14 cellular contexts compared by ENCODE assay signal in the genomic region with DNA sequence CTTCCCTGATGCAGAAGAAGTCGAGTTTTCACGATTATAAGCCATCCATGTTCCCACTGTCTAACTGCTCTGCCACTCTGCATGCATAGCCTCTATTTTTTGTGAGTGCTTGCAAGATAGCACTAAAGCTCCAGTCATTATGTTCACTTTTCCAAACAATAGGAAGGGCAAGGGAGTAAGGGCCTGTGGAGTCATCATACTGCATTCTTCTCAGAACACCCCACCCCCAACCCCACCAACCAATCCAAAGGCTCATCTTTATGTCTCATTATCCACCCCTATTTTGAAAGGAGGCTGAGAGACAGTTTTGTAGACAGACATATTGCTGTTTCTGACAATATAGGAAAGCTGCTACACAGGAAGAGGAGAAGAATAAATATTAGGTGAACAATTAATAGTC.
DNase-seq lines count a peak whose midpoint lies in the region; ATAC-seq and TF ChIP-seq lines count a peak whose summit lies in the region.
"Had no signal": no experiment of that assay in that cellular context is flagged by ENCODE, and none has a peak within 500 bp of the region (broad histone marks: within the 10 kb centered on the region; RNA-seq: fewer than 3 reads in every experiment).

No MANE protein-coding gene starts in this region.

- no peak for ATAC-seq in HG02885 (IDR thresholded peaks at IDR 0.05; ENCODE audit: poor library complexity, unreplicated experiment)

- H4K8ac ChIP-seq in mesendoderm (ENCODE audit: low read depth, low read length), result no peak overlapping the region

- no peak overlapping the region for H3K23ac ChIP-seq in mesendoderm (ENCODE audit: low read length)

- no peak overlapping the region for H3K4me3 ChIP-seq in A673 (ENCODE audit: low read depth, low read length, poor library complexity, severe bottlenecking)
- no peak overlapping the region for H3K4me3 ChIP-seq in HEK293 (ENCODE audit: low read depth, low read length)
- H3K4me3 ChIP-seq in mesendoderm (ENCODE audit: low read length), result no peak overlapping the region
- H3K4me3 ChIP-seq: GM23248 had no signal

- WGBS in mesendoderm (ENCODE audit: extremely low coverage, insufficient coverage, low lambda C conversion rate), result no CpG with 5 or more reads among the region's 2 CpGs

- BruUV-seq in A673 (replicated peaks; lab: Mats Ljungman, UMichigan), result no TSS peak

- no peak overlapping the region for H3K4me2 ChIP-seq in mesendoderm (ENCODE audit: low read length)

- DNase-seq in A673 (ENCODE audit: low spot score) (peak; percentile 15), NCI-H748 (lab: John Stamatoyannopoulos, UW; ENCODE audit: unreplicated experiment) (peak; percentile 73), mesendoderm (peak; percentile 44), NCI-H2171 treated with DMSO at 0.1 percent for 48 hours (lab: John Stamatoyannopoulos, UW) (no peak), NCI-H1436 (lab: John Stamatoyannopoulos, UW) (no peak), SW 1271 (lab: John Stamatoyannopoulos, UW) (no peak)
- DNase-seq: C1 segment of cervical spinal cord; Calu3; CD4-positive, alpha-beta T cell; DMS 273 treated with DMSO at 0.1 percent for 48 hours; GM23248; H7 had no signal

- no peaks in the 10 kb centered on the region for H3K9me3 ChIP-seq in A673 (ENCODE audit: low read depth, low read length, poor library complexity, severe bottlenecking)
- no peaks in the 10 kb centered on the region for H3K9me3 ChIP-seq in HEK293 (ENCODE audit: control insufficient read depth, insufficient read depth, low read depth, low read length)

- H3K27me3 ChIP-seq in A673 (replicated peaks; ENCODE audit: insufficient read depth, low read depth, low read length, poor library complexity) (no peaks in the 10 kb centered on the region), mesendoderm (ENCODE audit: insufficient read depth, low read length, poor library complexity) (no peaks in the 10 kb centered on the region)

- no peak overlapping the region for H2AK5ac ChIP-seq in mesendoderm (ENCODE audit: low read length)

- POLR2A ChIA-PET in A673 (lab: Charles Lee; ENCODE audit: low non-redundant PET) (no interaction called here), HEK293 (lab: Yijun Ruan, JAX) (no interaction called here)

- H2BK15ac ChIP-seq in mesendoderm (replicated peaks; ENCODE audit: low read depth), result no peak overlapping the region

- H3K36me3 ChIP-seq in A673 (ENCODE audit: insufficient read depth, low read length, poor library complexity, severe bottlenecking), result no peaks in the 10 kb centered on the region
- no peaks in the 10 kb centered on the region for H3K36me3 ChIP-seq in HEK293 (ENCODE audit: control insufficient read depth in 2 of 2, insufficient read depth in 1 of 2, low read length in 2 of 2)
- no peaks in the 10 kb centered on the region for H3K36me3 ChIP-seq in mesendoderm (ENCODE audit: control insufficient read depth, insufficient read depth, low read length)

- H3K79me1 ChIP-seq in mesendoderm (ENCODE audit: low read length), result no peaks in the 10 kb centered on the region

- H3K4ac ChIP-seq in mesendoderm (ENCODE audit: low read depth, low read length), result no peak overlapping the region

- no peak for TF ChIP-seq CTCF in A673 (conservative IDR thresholded peaks at IDR 0.05; ENCODE audit: low read depth, low read length)
- no peak for TF ChIP-seq CTCF in HEK293 (tag by site-specific recombination; IDR thresholded peaks at IDR 0.05)

- H2BK5ac ChIP-seq in mesendoderm (ENCODE audit: low read length), result no peak overlapping the region

- H3K9ac ChIP-seq in mesendoderm (ENCODE audit: low read length), result no peak overlapping the region
- H3K9ac ChIP-seq: GM23248 had no signal

- H3K27ac ChIP-seq in A673 (ENCODE audit: low read depth, low read length, poor library complexity, severe bottlenecking) (no peak overlapping the region), HEK293 (ENCODE audit: extremely low read depth, low read depth, low read length) (no peak overlapping the region), mesendoderm (ENCODE audit: low read depth, low read length) (no peak overlapping the region)
- H3K27ac ChIP-seq: GM23248 had no signal

- CTCF ChIA-PET in A673 (lab: Charles Lee) (no interaction called here), HEK293 (lab: Yijun Ruan, JAX) (interaction anchor here (1.1 kb wide), 1 partner anchor 23 kb away, joined by 3 read pairs; no protein-coding TSS in a partner anchor)

- H4K5ac ChIP-seq in mesendoderm (ENCODE audit: low read length), result no peak overlapping the region

- H3K4me1 ChIP-seq in A673 (ENCODE audit: insufficient read depth, low read length, poor library complexity, severe bottlenecking) (no peaks in the 10 kb centered on the region), HEK293 (ENCODE audit: control insufficient read depth, insufficient read depth, low read length) (peaks cover 5% of the 10 kb centered on the region), mesendoderm (ENCODE audit: control insufficient read depth, low read depth, low read length) (peaks cover 3% of the 10 kb centered on the region)

- no peak overlapping the region for H2BK120ac ChIP-seq in mesendoderm (ENCODE audit: low read depth, low read length)

- intact Hi-C loops in A673 (cut with micrococcal nuclease; ENCODE audit: unreplicated experiment), result no loop called here

- no peak overlapping the region for H3K56ac ChIP-seq in mesendoderm (ENCODE audit: low read length)

- H3K79me2 ChIP-seq in mesendoderm (ENCODE audit: control insufficient read depth, insufficient read depth, low read length), result no peaks in the 10 kb centered on the region

- no peak overlapping the region for H3K18ac ChIP-seq in mesendoderm (ENCODE audit: low read length)

TF ChIP-seq in HEK293, 187 proteins besides CTCF, POLR2A, EP300 and RAD21:
- TF ChIP-seq ZBTB20 (tag by site-specific recombination; IDR thresholded peaks at IDR 0.05) (0 out of 2 replicates have a peak, but pooled peaks have one; percentile 14), OSR2 (tag by site-specific recombination; IDR thresholded peaks at IDR 0.05) (no peak)

Comparison
In these comparisons a context has a peak if more than half of its experiments do, and no peak if none do; other contexts are left out.
1. DNase-seq: peak in A673 (single experiment), NCI-H748 (single experiment) and mesendoderm (single experiment); none in NCI-H2171 treated with DMSO at 0.1 percent for 48 hours (single experiment), NCI-H1436 (single experiment) and SW 1271 (0 of 2).